In genomic region chr16:2776500-2777139, GRCh38 we compare ENCODE assay signal across 8 cellular contexts. TPM values are rescaled to one million over a fixed set of nuclear protein-coding genes. Genes with fewer than 3 reads are reported as not detected.
A peak's percentile ranks its signal among the peaks of the same experiment; 100 is the strongest.
DNase-seq lines count a peak whose midpoint lies in the region; ATAC-seq and TF ChIP-seq lines count a peak whose summit lies in the region.

No MANE protein-coding gene starts in this region.

- TF ChIP-seq POLR2A in vagina (IDR thresholded peaks at IDR 0.05) = no peak

- intact Hi-C loops in activated CD4-positive, alpha-beta T cell treated with anti-CD3 and anti-CD28 coated beads for 36 hours (cut with DNase I, micrococcal nuclease) = loop anchor here (1.0 to 5.0 kb wide), 11 partner anchors 23 to 508 kb away; partner anchors contain the start of genes HCFC1R1 (in 1 of the 2), KCTD5 (in 1 of the 2), RNPS1 (in 1 of the 2) and SRRM2 (in 1 of the 2)
- intact Hi-C loops in vagina (cut with DNase I) = no loop called here

- H3K9me3 ChIP-seq in SK-N-MC (ENCODE audit: low read depth, low read length) (no peaks in the 10 kb centered on the region), muscle layer of colon (ENCODE audit: low read length) (no peaks in the 10 kb centered on the region), vagina (no peaks in the 10 kb centered on the region)
- no peaks in the 10 kb centered on the region for H3K9me3 ChIP-seq in effector memory CD4-positive, alpha-beta T cell (ENCODE audit: control insufficient read depth, low read length)

- H3K36me3 ChIP-seq in SK-N-MC (ENCODE audit: insufficient read depth, low read length) = peaks cover 18% of the 10 kb centered on the region
- H3K36me3 ChIP-seq in effector memory CD4-positive, alpha-beta T cell (ENCODE audit: control insufficient read depth, insufficient read depth, low read length) = peaks cover 20% of the 10 kb centered on the region
- H3K36me3 ChIP-seq in muscle layer of colon (ENCODE audit: insufficient read depth, low read length) = peaks cover 39% of the 10 kb centered on the region
- peaks cover 0 to 17% of the 10 kb centered on the region in 2 donors for H3K36me3 ChIP-seq in vagina

- no peak for TF ChIP-seq CTCF in vagina (IDR thresholded peaks at IDR 0.05)

- peak overlapping the region; percentile 95 for H3K4me3 Mint-ChIP-seq in activated CD4-positive, alpha-beta T cell treated with anti-CD3 and anti-CD28 coated beads for 36 hours

- H3K4me1 Mint-ChIP-seq in activated CD4-positive, alpha-beta T cell treated with anti-CD3 and anti-CD28 coated beads for 36 hours = peaks cover 26% of the 10 kb centered on the region

- peak overlapping the region; percentile 89 for H3K4me3 ChIP-seq in SK-N-MC
- peak overlapping the region; percentile 85 for H3K4me3 ChIP-seq in effector memory CD4-positive, alpha-beta T cell (ENCODE audit: insufficient read depth, low read depth, low read length, poor library complexity, severe bottlenecking)
- H3K4me3 ChIP-seq in muscle layer of colon (ENCODE audit: low read depth in 1 of 2, low read length in 2 of 2) = peak overlapping the region; percentile 66 to 85
- peak overlapping the region; percentile 99 for H3K4me3 ChIP-seq in vagina

- peaks cover 22% of the 10 kb centered on the region for H3K4me1 ChIP-seq in effector memory CD4-positive, alpha-beta T cell (ENCODE audit: control insufficient read depth, insufficient read depth, low read length, poor library complexity, severe bottlenecking)
- H3K4me1 ChIP-seq in muscle layer of colon (ENCODE audit: insufficient read depth, low read length) = peaks cover 28% of the 10 kb centered on the region
- H3K4me1 ChIP-seq in vagina = peaks cover 45% of the 10 kb centered on the region

- ATAC-seq in activated CD4-positive, alpha-beta T cell treated with anti-CD3 and anti-CD28 coated beads for 36 hours = peak; percentile 27
- ATAC-seq in HG02798 (IDR thresholded peaks at IDR 0.05; ENCODE audit: poor library complexity, unreplicated experiment) = peak; percentile 27

- no peaks in the 10 kb centered on the region for H3K27me3 Mint-ChIP-seq in activated CD4-positive, alpha-beta T cell treated with anti-CD3 and anti-CD28 coated beads for 36 hours

- peak; percentile 69 for DNase-seq in activated CD4-positive, alpha-beta T cell treated with anti-CD3 and anti-CD28 coated beads for 36 hours
- DNase-seq in activated CD4-positive, alpha-beta T cell treated with anti-CD3 and anti-CD28 coated beads, Interleukin-2, amount 50 U/mL, for 1 hour = no peak
- DNase-seq in SK-N-MC (ENCODE audit: low read depth, low spot score) (no peak), vagina (ENCODE audit: extremely low spot score in 2 of 2) (no peak), cerebellar nuclear complex (lab: John Stamatoyannopoulos, UW) (no peak)
- peak in 1 of 3 donors; percentile 26 for DNase-seq in effector memory CD4-positive, alpha-beta T cell

- POLR2A ChIA-PET in activated CD4-positive, alpha-beta T cell treated with anti-CD3 and anti-CD28 coated beads for 36 hours (lab: Charles Lee) = interaction anchor here (0.7 to 6.3 kb wide), 3 partner anchors 17 to 24 kb away, joined by 8 to 26 read pairs (median 8); partner anchors contain the start of gene SRRM2

- H3K9ac ChIP-seq in SK-N-MC (ENCODE audit: insufficient read length) = peak overlapping the region; percentile 79
- H3K9ac ChIP-seq in muscle layer of colon (ENCODE audit: low read length) = peak overlapping the region; percentile 69

- no peaks in the 10 kb centered on the region for H3K9me3 Mint-ChIP-seq in activated CD4-positive, alpha-beta T cell treated with anti-CD3 and anti-CD28 coated beads for 36 hours (ENCODE audit: low read depth)

- CTCF ChIA-PET in activated CD4-positive, alpha-beta T cell treated with anti-CD3 and anti-CD28 coated beads for 36 hours (lab: Charles Lee) = no interaction called here

- no peak overlapping the region for H3K27ac ChIP-seq in SK-N-MC
- peak overlapping the region; percentile 67 for H3K27ac ChIP-seq in effector memory CD4-positive, alpha-beta T cell (ENCODE audit: insufficient read depth, low read length, poor library complexity, severe bottlenecking)
- peak overlapping the region; percentile 88 for H3K27ac ChIP-seq in muscle layer of colon (ENCODE audit: low read depth, low read length)
- H3K27ac ChIP-seq in vagina = peak overlapping the region; percentile 100

- H3K27ac Mint-ChIP-seq in activated CD4-positive, alpha-beta T cell treated with anti-CD3 and anti-CD28 coated beads for 36 hours = peak overlapping the region; percentile 94

- no peaks in the 10 kb centered on the region for H3K27me3 ChIP-seq in effector memory CD4-positive, alpha-beta T cell (replicated peaks; ENCODE audit: control insufficient read depth, insufficient read depth, low read length, poor library complexity, severe bottlenecking)
- H3K27me3 ChIP-seq in muscle layer of colon (ENCODE audit: control insufficient read depth in 1 of 2, insufficient read depth in 2 of 2, low read length in 2 of 2) (no peaks in the 10 kb centered on the region), vagina (no peaks in the 10 kb centered on the region)

- peaks cover 10% of the 10 kb centered on the region for H3K36me3 Mint-ChIP-seq in activated CD4-positive, alpha-beta T cell treated with anti-CD3 and anti-CD28 coated beads for 36 hours (ENCODE audit: low read depth)

RNA-seq across cellular contexts. Expression of gene ELOB, which starts 0.5 kb away (rescaled TPM):
- 100 to 1,000 TPM; 268 to 269 TPM for total RNA-seq in activated CD4-positive, alpha-beta T cell treated with anti-CD3 and anti-CD28 coated beads for 36 hours
- total RNA-seq in vagina = 530 TPM

RNA-seq across cellular contexts. Expression of gene PRSS33, which starts 10.7 kb away (rescaled TPM):
- not detected for total RNA-seq in activated CD4-positive, alpha-beta T cell treated with anti-CD3 and anti-CD28 coated beads for 36 hours
- not detected for total RNA-seq in vagina

RNA-seq across cellular contexts. Expression of gene PRSS41, which starts 21.6 kb away (rescaled TPM):
- total RNA-seq in activated CD4-positive, alpha-beta T cell treated with anti-CD3 and anti-CD28 coated beads for 36 hours = not detected
- not detected for total RNA-seq in vagina

RNA-seq across cellular contexts. Expression of gene SRRM2, which starts 24.2 kb away (rescaled TPM):
- total RNA-seq in activated CD4-positive, alpha-beta T cell treated with anti-CD3 and anti-CD28 coated beads for 36 hours = 100 to 1,000 TPM; 517 to 598 TPM
- 534 TPM for total RNA-seq in vagina

RNA-seq across cellular contexts. Expression of gene PRSS21, which starts 40.4 kb away (rescaled TPM):
- under 1 TPM; 0.69 to 0.71 TPM for total RNA-seq in activated CD4-positive, alpha-beta T cell treated with anti-CD3 and anti-CD28 coated beads for 36 hours
- total RNA-seq in vagina = not detected
